8 cellular contexts compared by ENCODE assay signal in the genomic region with DNA sequence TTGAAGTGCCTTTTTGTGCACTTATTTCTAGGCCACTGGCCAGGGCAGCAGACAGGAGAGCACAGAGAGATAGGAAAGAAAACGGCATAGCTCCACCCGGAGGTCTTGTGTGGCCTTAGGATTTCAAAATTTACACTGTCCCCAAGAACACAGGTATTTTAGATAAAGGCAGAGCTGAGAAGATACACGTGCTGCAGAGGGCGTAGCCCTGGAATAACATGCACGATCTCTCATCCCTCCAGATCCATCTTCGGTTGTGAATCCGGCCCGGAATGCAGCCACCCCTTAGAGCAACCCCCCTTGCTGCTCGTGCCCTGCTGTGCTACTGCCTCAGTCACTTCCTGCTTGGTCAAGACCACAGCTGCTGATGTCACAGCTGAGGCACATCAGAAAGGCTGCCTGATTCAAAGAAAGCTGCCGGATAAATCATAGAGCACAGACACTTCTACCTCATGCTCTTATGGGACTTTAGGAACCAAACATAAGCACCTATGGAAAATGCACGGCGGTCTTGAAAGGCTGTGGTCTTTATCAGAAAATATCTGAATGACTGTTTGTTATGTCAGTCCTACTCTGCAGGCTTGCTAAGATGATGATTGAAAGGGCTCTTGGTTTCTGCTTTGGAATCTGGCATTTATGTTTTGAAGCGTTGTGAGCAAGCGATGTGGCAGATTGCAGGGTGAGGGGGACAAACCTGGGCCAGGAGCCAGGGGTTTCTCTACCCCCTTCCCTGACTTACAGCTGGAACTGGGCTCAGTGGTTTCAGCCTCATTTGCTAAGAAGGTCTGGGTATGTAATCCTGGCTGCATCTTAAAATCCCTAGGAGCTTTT.
DNase-seq lines count a peak whose midpoint lies in the region; ATAC-seq and TF ChIP-seq lines count a peak whose summit lies in the region.

No MANE protein-coding gene starts in this region.

- no peaks in the 10 kb centered on the region for H3K27me3 Mint-ChIP-seq in activated T-cell treated with anti-CD3 and anti-CD28 coated beads, Interleukin-2, amount 50 U/mL, for 72 hours (ENCODE audit: low read depth)

- H3K36me3 ChIP-seq in thyroid gland, result peaks cover 31 to 40% of the 10 kb centered on the region in 2 donors

- peaks cover 12 to 16% of the 10 kb centered on the region in 2 donors for H3K4me1 ChIP-seq in thyroid gland

- H3K9me3 Mint-ChIP-seq in activated T-cell treated with anti-CD3 and anti-CD28 coated beads, Interleukin-2, amount 50 U/mL, for 72 hours, result no peaks in the 10 kb centered on the region

- H3K4me1 Mint-ChIP-seq in activated T-cell treated with anti-CD3 and anti-CD28 coated beads, Interleukin-2, amount 50 U/mL, for 72 hours (ENCODE audit: low read depth), result peaks cover 55% of the 10 kb centered on the region

- H3K27ac Mint-ChIP-seq in activated T-cell treated with anti-CD3 and anti-CD28 coated beads, Interleukin-2, amount 50 U/mL, for 72 hours, result peak overlapping the region; percentile 53

- intact Hi-C loops in thyroid gland (cut with DNase I), result no loop called here

- no peaks in the 10 kb centered on the region for H3K27me3 ChIP-seq in thyroid gland

- ATAC-seq in HG03175 (IDR thresholded peaks at IDR 0.05; ENCODE audit: unreplicated experiment), result peak; percentile 54
- ATAC-seq in activated T-cell treated with anti-CD3 and anti-CD28 coated beads, Interleukin-2, amount 50 U/mL, for 72 hours (replicated peaks in 1 of 2), result peak; percentile 87 to 88
- ATAC-seq in HG02852 (IDR thresholded peaks at IDR 0.05; ENCODE audit: unreplicated experiment), result no peak
- ATAC-seq in HG02763 (IDR thresholded peaks at IDR 0.05; ENCODE audit: unreplicated experiment), result no peak

- 33 to 61% methylated on average over 14 of the region's 14 CpGs for WGBS in thyroid gland, 2 donors

- H3K9me3 ChIP-seq in thyroid gland, result no peaks in the 10 kb centered on the region

- H3K36me3 Mint-ChIP-seq in activated T-cell treated with anti-CD3 and anti-CD28 coated beads, Interleukin-2, amount 50 U/mL, for 72 hours (ENCODE audit: insufficient read depth in 2 of 2), result peaks cover 0 to 5% of the 10 kb centered on the region in 2 donors

- H3K4me3 Mint-ChIP-seq in activated T-cell treated with anti-CD3 and anti-CD28 coated beads, Interleukin-2, amount 50 U/mL, for 72 hours, result peak overlapping the region; percentile 42 to 49

- TF ChIP-seq POLR2A in thyroid gland (IDR thresholded peaks at IDR 0.05), result no peak

- DNase-seq in ELF-1 (ENCODE audit: low read depth, low spot score) (peak; percentile 39), iPS-NIHi7 (ENCODE audit: extremely low spot score) (peak; percentile 44), thyroid gland (peak; percentile 55 to 63), SKM-1 treated with dmso at 0.1 percent for 144 hours (lab: John Stamatoyannopoulos, UW; ENCODE audit: unreplicated experiment) (no peak)
- peak; percentile 47 to 65 for DNase-seq in activated T-cell treated with anti-CD3 and anti-CD28 coated beads, Interleukin-2, amount 50 U/mL, for 72 hours

- no peak for TF ChIP-seq CTCF in thyroid gland (IDR thresholded peaks at IDR 0.05)

- H3K4me3 ChIP-seq in thyroid gland (replicated peaks in 1 of 3), result no peak overlapping the region

- H3K27ac ChIP-seq in thyroid gland, result peak overlapping the region in 1 of 3 donors; percentile 51

Comparison
In these comparisons a context has a peak if more than half of its experiments do, and no peak if none do; other contexts are left out.
1. ATAC-seq: peak in HG03175 (single experiment) and activated T-cell treated with anti-CD3 and anti-CD28 coated beads, Interleukin-2, amount 50 U/mL, for 72 hours (2 of 2); none in HG02852 (single experiment) and HG02763 (single experiment).